ENCODE assay signal across 6 cellular contexts in the genomic region with DNA sequence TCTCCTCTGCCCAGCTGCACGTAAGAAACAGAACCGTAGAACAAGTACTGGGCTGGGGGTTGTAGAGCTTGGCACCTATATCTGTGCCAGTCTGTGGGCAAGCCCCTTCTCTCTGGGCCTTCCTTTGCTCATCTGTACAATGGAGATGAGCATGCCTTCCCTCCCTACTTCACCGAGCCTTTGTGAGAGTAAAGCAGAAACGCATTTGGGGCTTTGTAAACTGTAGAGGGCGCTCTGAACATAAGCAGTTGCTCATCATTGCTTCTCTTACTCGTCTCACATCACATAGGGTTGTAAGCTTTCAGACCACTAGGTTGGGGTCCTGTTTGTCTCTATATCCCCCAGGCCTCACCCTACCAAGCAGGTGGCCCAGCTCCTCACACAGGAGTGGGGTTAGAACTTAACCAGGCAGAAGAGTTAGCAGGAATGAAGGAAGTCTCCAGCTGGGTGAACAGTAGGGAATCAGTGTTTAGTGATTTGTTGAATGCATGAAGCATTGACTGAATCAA. TPM values are rescaled to one million over a fixed set of nuclear protein-coding genes. Genes with fewer than 3 reads are reported as not detected.
DNase-seq lines count a peak whose midpoint lies in the region; ATAC-seq and FAIRE-seq lines count a peak whose summit lies in the region.

No MANE protein-coding gene starts in this region.

- no peak overlapping the region for H3K9ac ChIP-seq in mesendoderm (ENCODE audit: low read length)

- no peak overlapping the region for H2AK5ac ChIP-seq in mesendoderm (ENCODE audit: low read length)

- no peak overlapping the region for H4K5ac ChIP-seq in mesendoderm (ENCODE audit: low read length)

- H3K27me3 ChIP-seq in mesendoderm (ENCODE audit: insufficient read depth, low read length, poor library complexity) = no peaks in the 10 kb centered on the region

- no peak overlapping the region for H3K27ac ChIP-seq in mesendoderm (ENCODE audit: low read depth, low read length)

- WGBS in mesendoderm (ENCODE audit: extremely low coverage, insufficient coverage, low lambda C conversion rate) = no CpG with 5 or more reads among the region's 6 CpGs

- no peak overlapping the region for H3K4me2 ChIP-seq in mesendoderm (ENCODE audit: low read length)

- H2BK5ac ChIP-seq in mesendoderm (ENCODE audit: low read length) = no peak overlapping the region

- no peak overlapping the region for H2BK120ac ChIP-seq in mesendoderm (ENCODE audit: low read depth, low read length)

- H3K36me3 Mint-ChIP-seq in activated naive CD4-positive, alpha-beta T cell treated with anti-CD3 and anti-CD28 coated beads, Interleukin-2, amount 50 U/mL, for 72 hours = no peaks in the 10 kb centered on the region

- H3K36me3 ChIP-seq in mesendoderm (ENCODE audit: control insufficient read depth, insufficient read depth, low read length) = no peaks in the 10 kb centered on the region

- no peak overlapping the region for H3K27ac Mint-ChIP-seq in activated naive CD4-positive, alpha-beta T cell treated with anti-CD3 and anti-CD28 coated beads, Interleukin-2, amount 50 U/mL, for 72 hours

- H3K4me1 ChIP-seq in mesendoderm (ENCODE audit: control insufficient read depth, low read depth, low read length) = peaks cover 2% of the 10 kb centered on the region

- peak; percentile 45 to 54 for ATAC-seq in activated naive CD4-positive, alpha-beta T cell treated with anti-CD3 and anti-CD28 coated beads, Interleukin-2, amount 50 U/mL, for 72 hours
- ATAC-seq in GM18907 (IDR thresholded peaks at IDR 0.05; ENCODE audit: unreplicated experiment) = no peak

- H2BK15ac ChIP-seq in mesendoderm (replicated peaks; ENCODE audit: low read depth) = no peak overlapping the region

- no peaks in the 10 kb centered on the region for H3K79me2 ChIP-seq in mesendoderm (ENCODE audit: control insufficient read depth, insufficient read depth, low read length)

- no peaks in the 10 kb centered on the region for H3K79me1 ChIP-seq in mesendoderm (ENCODE audit: low read length)

- no peaks in the 10 kb centered on the region for H3K9me3 Mint-ChIP-seq in activated naive CD4-positive, alpha-beta T cell treated with anti-CD3 and anti-CD28 coated beads, Interleukin-2, amount 50 U/mL, for 72 hours

- no peak overlapping the region for H4K8ac ChIP-seq in mesendoderm (ENCODE audit: low read depth, low read length)

- DNase-seq in NCI-H1092 treated with DMSO at 0.1 percent for 48 hours (lab: John Stamatoyannopoulos, UW) (peak; percentile 47), mesendoderm (peak; percentile 89)
- peak in 1 of 2 donors; percentile 60 for DNase-seq in activated naive CD4-positive, alpha-beta T cell treated with anti-CD3 and anti-CD28 coated beads, Interleukin-2, amount 50 U/mL, for 72 hours (ENCODE audit: low spot score in 2 of 2)
- DNase-seq in activated CD4-positive, CD25-positive, alpha-beta regulatory T cell treated with anti-CD3 and anti-CD28 coated beads, Interleukin-2, amount 50 U/mL, for 72 hours = no peak

- H3K4me3 ChIP-seq in mesendoderm (ENCODE audit: low read length) = no peak overlapping the region

- H3K4ac ChIP-seq in mesendoderm (ENCODE audit: low read depth, low read length) = no peak overlapping the region

- H3K56ac ChIP-seq in mesendoderm (ENCODE audit: low read length) = no peak overlapping the region

- H3K18ac ChIP-seq in mesendoderm (ENCODE audit: low read length) = no peak overlapping the region

- FAIRE-seq in G401.6 (lab: Jason Lieb, UNC) = peak; percentile 70

- no peak overlapping the region for H3K23ac ChIP-seq in mesendoderm (ENCODE audit: low read length)

RNA-seq across cellular contexts. Expression of a gene that starts 15.1 kb away (rescaled TPM):
- 1 to 10 TPM; 1.3 to 4.4 TPM for total RNA-seq in activated naive CD4-positive, alpha-beta T cell treated with anti-CD3 and anti-CD28 coated beads, Interleukin-2, amount 50 U/mL, for 72 hours
- 1.2 TPM for polyA plus RNA-seq in mesendoderm (2013, experiment 1 of 2)
- 1.1 TPM for polyA plus RNA-seq in mesendoderm (2013, experiment 2 of 2)

RNA-seq across cellular contexts. Expression of a gene that starts 19.8 kb away (rescaled TPM):
- total RNA-seq in activated naive CD4-positive, alpha-beta T cell treated with anti-CD3 and anti-CD28 coated beads, Interleukin-2, amount 50 U/mL, for 72 hours = 10 to 100 TPM; 14.3 to 18.7 TPM
- polyA plus RNA-seq in mesendoderm (2013, experiment 1 of 2) = 10.1 TPM
- polyA plus RNA-seq in mesendoderm (2013, experiment 2 of 2) = 11.8 TPM

RNA-seq across cellular contexts. Expression of a gene that starts 35.6 kb away (rescaled TPM):
- total RNA-seq in activated naive CD4-positive, alpha-beta T cell treated with anti-CD3 and anti-CD28 coated beads, Interleukin-2, amount 50 U/mL, for 72 hours = 100 to 1,000 TPM in 1 of 2 donors, 10 to 100 TPM in 1; 74.4 to 112 TPM
- 2.9 TPM for polyA plus RNA-seq in mesendoderm (2013, experiment 1 of 2)
- polyA plus RNA-seq in mesendoderm (2013, experiment 2 of 2) = 2.9 TPM

RNA-seq across cellular contexts. Expression of a gene that starts 50.9 kb away (rescaled TPM):
- total RNA-seq in activated naive CD4-positive, alpha-beta T cell treated with anti-CD3 and anti-CD28 coated beads, Interleukin-2, amount 50 U/mL, for 72 hours = under 1 TPM; 0.31 to 0.41 TPM
- polyA plus RNA-seq in mesendoderm (2013, experiment 1 of 2) = 0.07 TPM
- 0.13 TPM for polyA plus RNA-seq in mesendoderm (2013, experiment 2 of 2)

RNA-seq across cellular contexts. Expression of a gene that starts 59.0 kb away (rescaled TPM):
- 10 to 100 TPM in 1 of 2 donors, 1 to 10 TPM in 1; 7.4 to 40.7 TPM for total RNA-seq in activated naive CD4-positive, alpha-beta T cell treated with anti-CD3 and anti-CD28 coated beads, Interleukin-2, amount 50 U/mL, for 72 hours
- 13.0 TPM for polyA plus RNA-seq in mesendoderm (2013, experiment 1 of 2)
- 13.2 TPM for polyA plus RNA-seq in mesendoderm (2013, experiment 2 of 2)
